Comparison of ENCODE assay signal across 21 cellular contexts in genomic region chr7:68984331-68984730, GRCh38.
DNase-seq lines count a peak whose midpoint lies in the region; ATAC-seq and TF ChIP-seq lines count a peak whose summit lies in the region.
"Had no signal": no experiment of that assay in that cellular context is flagged by ENCODE, and none has a peak within 500 bp of the region (broad histone marks: within the 10 kb centered on the region; RNA-seq: fewer than 3 reads in every experiment).

No MANE protein-coding gene starts in this region.

- TF ChIP-seq EP300 in sigmoid colon (IDR thresholded peaks at IDR 0.05), result no peak

- DNase-seq in M059J (ENCODE audit: low read depth), result peak; percentile 58
- DNase-seq in dorsolateral prefrontal cortex, result peak in 9 of 10 donors; percentile 8 to 72 (median 54)
- DNase-seq in occipital lobe (lab: John Stamatoyannopoulos, UW), result peak; percentile 56
- DNase-seq in sigmoid colon, result peak; percentile 14
- no peak for DNase-seq in activated T-cell treated with anti-CD3 and anti-CD28 coated beads, Interleukin-2, amount 50 U/mL, for 4 hours
- DNase-seq in stimulated activated CD4-positive, alpha-beta T cell treated with anti-CD3 and anti-CD28 coated beads, Interleukin-4, amount 100 ng/mL, for 4 hours, result no peak
- DNase-seq in SHP77 (lab: John Stamatoyannopoulos, UW), result no peak
- DNase-seq in stimulated activated CD4-positive, alpha-beta T cell treated with anti-CD3 and anti-CD28 coated beads, Interleukin-1b, Interleukin-23, amount 100 ng/mL, for 48 hours, result no peak
- DNase-seq: AML-193; CD4-positive, alpha-beta T cell; DMS153; DMS79; GDM1; H7; HFFc6 had no signal

- H3K4me1 ChIP-seq in sigmoid colon, result no peaks in the 10 kb centered on the region

- 80% methylated on average over 7 of the region's 7 CpGs for WGBS in sigmoid colon, 2 donors

- H3K36me3 Mint-ChIP-seq in activated T-cell treated with anti-CD3 and anti-CD28 coated beads, Interleukin-2, amount 50 U/mL, for 4 hours (ENCODE audit: insufficient read depth), result no peaks in the 10 kb centered on the region

- H3K27me3 ChIP-seq in dorsolateral prefrontal cortex, result no peaks in the 10 kb centered on the region
- H3K27me3 ChIP-seq in sigmoid colon, result no peaks in the 10 kb centered on the region

- H3K4me3 Mint-ChIP-seq in activated T-cell treated with anti-CD3 and anti-CD28 coated beads, Interleukin-2, amount 50 U/mL, for 4 hours, result no peak overlapping the region
- H3K4me3 Mint-ChIP-seq: CD4-positive, alpha-beta T cell; GM23338; HFFc6 had no signal

- H3K27ac ChIP-seq in dorsolateral prefrontal cortex (no peak overlapping the region), sigmoid colon (no peak overlapping the region)
- H3K27ac ChIP-seq: 22Rv1, A549, C4-2B, HL-60 had no signal

- no peak for ATAC-seq in activated T-cell treated with anti-CD3 and anti-CD28 coated beads, Interleukin-2, amount 50 U/mL, for 4 hours
- ATAC-seq: A549, GM23338, HCT116 had no signal

- peaks cover 34% of the 10 kb centered on the region for H3K9me3 Mint-ChIP-seq in activated T-cell treated with anti-CD3 and anti-CD28 coated beads, Interleukin-2, amount 50 U/mL, for 4 hours

- no peak for TF ChIP-seq CTCF in dorsolateral prefrontal cortex (IDR thresholded peaks at IDR 0.05 in 54 of 56, conservative IDR thresholded peaks at IDR 0.05 in 2 of 56; ENCODE audit: low read depth in 1 of 56, partially characterized antibody in 56 of 56)
- no peak for TF ChIP-seq CTCF in sigmoid colon (IDR thresholded peaks at IDR 0.05)

- H3K4me1 Mint-ChIP-seq in activated T-cell treated with anti-CD3 and anti-CD28 coated beads, Interleukin-2, amount 50 U/mL, for 4 hours (ENCODE audit: low read depth), result no peaks in the 10 kb centered on the region
- H3K4me1 Mint-ChIP-seq: GM23338 had no signal

- peaks cover 0 to 10% (median under 1%) of the 10 kb centered on the region in 4 donors for H3K9me3 ChIP-seq in sigmoid colon

- intact Hi-C loops in dorsolateral prefrontal cortex (cut with DNase I), result no loop called here
- intact Hi-C loops in sigmoid colon (cut with DNase I), result no loop called here

- H3K36me3 ChIP-seq in sigmoid colon, result no peaks in the 10 kb centered on the region

- no peak for TF ChIP-seq POLR2A in sigmoid colon (IDR thresholded peaks at IDR 0.05)

- no peak overlapping the region for H3K4me3 ChIP-seq in dorsolateral prefrontal cortex
- no peak overlapping the region for H3K4me3 ChIP-seq in sigmoid colon
- H3K4me3 ChIP-seq: A549, GM23338 had no signal

- no peaks in the 10 kb centered on the region for H3K27me3 Mint-ChIP-seq in activated T-cell treated with anti-CD3 and anti-CD28 coated beads, Interleukin-2, amount 50 U/mL, for 4 hours (ENCODE audit: low read depth)
- H3K27me3 Mint-ChIP-seq: CD4-positive, alpha-beta T cell had no signal

Comparison
In these comparisons a context has a peak if more than half of its experiments do, and no peak if none do; other contexts are left out.
1. DNase-seq: peak in M059J (single experiment), dorsolateral prefrontal cortex (9 of 10), occipital lobe (single experiment) and sigmoid colon (single experiment); none in activated T-cell treated with anti-CD3 and anti-CD28 coated beads, Interleukin-2, amount 50 U/mL, for 4 hours (single experiment), stimulated activated CD4-positive, alpha-beta T cell treated with anti-CD3 and anti-CD28 coated beads, Interleukin-4, amount 100 ng/mL, for 4 hours (0 of 2), SHP77 (0 of 2) and stimulated activated CD4-positive, alpha-beta T cell treated with anti-CD3 and anti-CD28 coated beads, Interleukin-1b, Interleukin-23, amount 100 ng/mL, for 48 hours (single experiment).